Comparison of ENCODE assay signal across 13 cellular contexts in the genomic region with DNA sequence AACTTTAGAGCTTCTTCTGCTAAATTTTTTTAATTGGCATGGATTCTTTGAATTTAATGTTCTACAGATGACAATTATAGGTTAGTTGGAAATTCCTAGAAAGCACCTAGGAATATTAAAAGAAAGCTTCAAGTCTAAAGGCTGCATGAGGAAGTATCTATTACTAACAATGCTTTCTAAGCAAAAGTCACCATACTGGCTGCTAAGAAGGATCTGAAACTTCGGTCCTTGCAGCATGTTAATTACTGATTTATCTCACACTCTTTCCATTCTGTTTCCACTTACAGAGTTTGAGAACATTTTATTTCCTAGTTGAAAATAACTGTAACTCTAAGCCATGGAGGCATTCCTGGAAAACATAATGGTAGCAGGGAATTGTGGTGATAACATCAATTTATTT. TPM values are rescaled to one million over a fixed set of nuclear protein-coding genes. Genes with fewer than 3 reads are reported as not detected.
A peak's percentile ranks its signal among the peaks of the same experiment; 100 is the strongest.
DNase-seq lines count a peak whose midpoint lies in the region; ATAC-seq lines count a peak whose summit lies in the region.
"Had no signal": no experiment of that assay in that cellular context is flagged by ENCODE, and none has a peak within 500 bp of the region (broad histone marks: within the 10 kb centered on the region; RNA-seq: fewer than 3 reads in every experiment).

No MANE protein-coding gene starts in this region.

- H2AK5ac ChIP-seq in trophoblast cell (ENCODE audit: low read length): no peak overlapping the region

- no peak overlapping the region for H3K4me3 ChIP-seq in trophoblast cell (ENCODE audit: low read depth, low read length)
- H3K4me3 ChIP-seq: SJCRH30 had no signal

- no peak overlapping the region for H2BK120ac ChIP-seq in trophoblast cell (ENCODE audit: insufficient read depth, low read length, poor library complexity)

- H3K79me2 ChIP-seq in trophoblast cell (ENCODE audit: control insufficient read depth, insufficient read depth, low read length, poor library complexity): peaks cover 30% of the 10 kb centered on the region

- H3K36me3 ChIP-seq in trophoblast cell (ENCODE audit: control insufficient read depth in 1 of 2, insufficient read depth in 2 of 2, low read length in 2 of 2): peaks cover 9 to 12% of the 10 kb centered on the region in 2 experiments

- ATAC-seq in GM19328 (IDR thresholded peaks at IDR 0.05; ENCODE audit: unreplicated experiment) (peak; percentile 73), HG02610 (IDR thresholded peaks at IDR 0.05; ENCODE audit: unreplicated experiment) (peak; percentile 55), HG03442 (IDR thresholded peaks at IDR 0.05; ENCODE audit: unreplicated experiment) (peak; percentile 72)
- ATAC-seq: natural killer cell had no signal

- H3K18ac ChIP-seq in trophoblast cell (ENCODE audit: low read length): no peak overlapping the region

- H2AFZ ChIP-seq in trophoblast cell (ENCODE audit: insufficient read depth, low read length, poor library complexity): no peak overlapping the region

- H4K91ac ChIP-seq in trophoblast cell (ENCODE audit: low read depth, low read length): no peak overlapping the region

- H3K9ac ChIP-seq in trophoblast cell (ENCODE audit: low read length): no peak overlapping the region

- no peak overlapping the region for H3K4me2 ChIP-seq in trophoblast cell (ENCODE audit: low read length)

- H3K9me3 ChIP-seq in trophoblast cell (ENCODE audit: insufficient read depth, low read depth, low read length): no peaks in the 10 kb centered on the region
- H3K9me3 ChIP-seq: SJCRH30 had no signal

- H3K27ac ChIP-seq in trophoblast cell (ENCODE audit: low read depth, low read length): no peak overlapping the region
- H3K27ac ChIP-seq: SJCRH30 had no signal

- H3K4me1 ChIP-seq in trophoblast cell (ENCODE audit: control insufficient read depth in 1 of 2, insufficient read depth in 2 of 2, low read length in 2 of 2): peaks cover 4 to 11% of the 10 kb centered on the region in 2 experiments

- no peak overlapping the region for H3K14ac ChIP-seq in trophoblast cell (ENCODE audit: low read length)

- DNase-seq in trophoblast cell: no peak
- no peak for DNase-seq in NCI-H526 (lab: John Stamatoyannopoulos, UW)
- DNase-seq in activated CD4-positive, CD25-positive, alpha-beta regulatory T cell (lab: John Stamatoyannopoulos, UW): no peak
- no peak for DNase-seq in dedifferentiated amniotic fluid mesenchymal stem cell (ENCODE audit: extremely low spot score)
- DNase-seq: activated CD4-positive, alpha-beta T cell treated with anti-CD3 and anti-CD28 coated beads for 4 hours; activated naive CD4-positive, alpha-beta T cell treated with anti-CD3 and anti-CD28 coated beads, Interleukin-2, amount 10 ng/mL, durations not matched to agents 7 days and 5 days; kidney; natural killer cell; NCI-H510A; SJCRH30 had no signal

- H4K8ac ChIP-seq in trophoblast cell (ENCODE audit: low read depth, low read length): no peak overlapping the region

- no peak overlapping the region for H2BK5ac ChIP-seq in trophoblast cell (ENCODE audit: low read depth, low read length, poor library complexity)

- H3K23ac ChIP-seq in trophoblast cell (ENCODE audit: low read length): no peak overlapping the region

- H3K27me3 ChIP-seq in trophoblast cell (ENCODE audit: insufficient read depth, low read length): no peaks in the 10 kb centered on the region
- H3K27me3 ChIP-seq: SJCRH30 had no signal

- H3K4ac ChIP-seq in trophoblast cell (ENCODE audit: low read depth, low read length): peak overlapping the region; percentile 83

- H2BK12ac ChIP-seq in trophoblast cell (ENCODE audit: low read length): no peak overlapping the region

- no peak overlapping the region for H4K12ac ChIP-seq in trophoblast cell (ENCODE audit: low read depth, low read length)

- WGBS in trophoblast cell (ENCODE audit: extremely low coverage, insufficient coverage, insufficient read length): no CpG with 5 or more reads among the region's 1 CpG

- H3K79me1 ChIP-seq in trophoblast cell (ENCODE audit: low read length): no peaks in the 10 kb centered on the region

RNA-seq across cellular contexts. Expression of a gene that starts 8.4 kb away (rescaled TPM):
- polyA plus RNA-seq in trophoblast cell (2013): 559 and 563 TPM in 2 replicates
